In genomic region chr11:68661014-68661413, GRCh38 we compare ENCODE assay signal across 19 cellular contexts. TPM values are rescaled to one million over a fixed set of nuclear protein-coding genes. Genes with fewer than 3 reads are reported as not detected.
DNase-seq lines count a peak whose midpoint lies in the region; ATAC-seq lines count a peak whose summit lies in the region.
"Had no signal": no experiment of that assay in that cellular context is flagged by ENCODE, and none has a peak within 500 bp of the region (broad histone marks: within the 10 kb centered on the region; RNA-seq: fewer than 3 reads in every experiment).

No MANE protein-coding gene starts in this region.

- DNase-seq in cardiac septum (ENCODE audit: low spot score) (peak; percentile 74), Right ventricle myocardium inferior (ENCODE audit: missing footprints) (no peak), islet precursor cell (peak; percentile 29), posterior vena cava (ENCODE audit: low spot score) (peak; percentile 76), G401 (ENCODE audit: low spot score) (no peak)
- DNase-seq in stimulated activated CD4-positive, alpha-beta T cell treated with anti-CD3 and anti-CD28 coated beads, Interleukin-4, amount 100 ng/mL, for 24 hours, result no peak
- DNase-seq: C1 segment of cervical spinal cord; CD4-positive, CD25-positive, alpha-beta regulatory T cell; COR-L47; DMS 273 treated with DMSO at 0.1 percent for 48 hours; DMS53; GDM1; H7; HFFc6 had no signal

- in situ Hi-C loops in G401 (cut with HindIII; ENCODE audit: low sequenced_read_pairs), result no loop called here

- intact Hi-C loops in cardiac septum (cut with DNase I), result no loop called here
- intact Hi-C loops in Right ventricle myocardium inferior (cut with DNase I), result no loop called here
- intact Hi-C loops in posterior vena cava (cut with DNase I), result no loop called here

- ATAC-seq in Right ventricle myocardium inferior, result no peak
- no peak for ATAC-seq in HG03460 (IDR thresholded peaks at IDR 0.05; ENCODE audit: unreplicated experiment)
- ATAC-seq: GM23338, HCT116 had no signal

RNA-seq across cellular contexts. Expression of gene GAL, which starts 23.3 kb away (rescaled TPM):
- total RNA-seq in cardiac septum, result 0.30 TPM
- total RNA-seq in Right ventricle myocardium inferior, result not detected
- under 1 TPM in 1 of 2 donors, not detected in 1; 0.52 TPM for total RNA-seq in posterior vena cava
- not detected in 2 replicates for total RNA-seq in G401 (2014; rRNA removed; shearing (Covaris generic))
- total RNA-seq: A172; B cell; CD4-positive, CD25-positive, alpha-beta regulatory T cell had no signal

Comparison
In these comparisons a context has a peak if more than half of its experiments do, and no peak if none do; other contexts are left out.
1. DNase-seq: peak in cardiac septum (single experiment), islet precursor cell (single experiment) and posterior vena cava (single experiment); none in Right ventricle myocardium inferior (single experiment), G401 (single experiment) and stimulated activated CD4-positive, alpha-beta T cell treated with anti-CD3 and anti-CD28 coated beads, Interleukin-4, amount 100 ng/mL, for 24 hours (single experiment).